ENCODE assay signal across 1 cellular context in the genomic region with DNA sequence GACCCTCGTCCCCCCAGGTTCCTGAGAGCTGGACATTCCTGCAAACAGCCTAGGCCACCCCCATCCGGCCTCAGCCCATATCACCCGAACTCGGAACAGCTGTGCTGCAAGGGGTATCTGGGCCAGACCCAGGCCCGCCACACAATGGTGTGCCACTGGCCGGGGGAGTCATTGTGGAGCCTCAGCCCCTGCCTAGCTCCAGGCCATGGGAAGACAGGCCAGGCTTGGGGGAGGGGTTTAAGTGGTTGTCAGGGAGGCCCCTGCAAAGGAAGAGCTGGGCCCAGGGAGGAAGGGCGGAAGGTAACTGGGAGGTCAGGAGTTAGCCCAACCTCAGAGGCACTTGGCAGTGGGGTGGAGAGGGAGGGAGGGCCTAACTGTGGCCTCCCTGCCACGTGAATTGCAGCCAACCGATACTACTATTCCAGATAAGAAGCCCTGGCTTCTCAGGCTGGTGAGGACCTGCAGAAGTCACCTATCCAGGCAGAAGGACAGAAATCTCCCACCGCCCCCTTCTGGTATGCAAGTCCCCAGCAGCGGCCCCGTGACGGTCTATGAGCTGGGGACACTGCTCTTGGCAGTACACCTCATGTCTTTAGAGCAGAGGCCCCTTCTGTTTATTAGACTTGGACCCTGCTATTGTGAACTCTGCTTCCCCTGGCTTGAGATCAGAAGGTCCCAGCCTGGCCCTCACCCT.
TF ChIP-seq lines count a peak whose summit lies in the region.

No MANE protein-coding gene starts in this region.

TF ChIP-seq in GM12878, 131 proteins besides CTCF, POLR2A, EP300 and RAD21:
- no peak for TF ChIP-seq PML (IDR thresholded peaks at IDR 0.05; ENCODE audit: low read length)
- TF ChIP-seq IRF4 (IDR thresholded peaks at IDR 0.05; ENCODE audit: low read depth, low read length): no peak
